In genomic region chr6:83592770-83593394, GRCh38 we compare ENCODE assay signal across 8 cellular contexts.
DNase-seq lines count a peak whose midpoint lies in the region; ATAC-seq and TF ChIP-seq lines count a peak whose summit lies in the region.

No MANE protein-coding gene starts in this region.

- H3K4me2 ChIP-seq in KMS-11: peak overlapping the region; percentile 21; the same call in 1 of the 2 replicates

- H3K4me1 ChIP-seq in HAP-1 (no peaks in the 10 kb centered on the region), KMS-11 (ENCODE audit: low read depth, poor library complexity, severe bottlenecking) (no peaks in the 10 kb centered on the region), psoas muscle (no peaks in the 10 kb centered on the region)

- H3K27ac ChIP-seq in KMS-11 (no peak overlapping the region), psoas muscle (no peak overlapping the region)

- H3K4me3 ChIP-seq in HAP-1: no peak overlapping the region
- H3K4me3 ChIP-seq in KMS-11 (IDR thresholded peaks at IDR 0.05; ENCODE audit: insufficient read depth, low read depth, low read length): no peak overlapping the region
- H3K4me3 ChIP-seq in astrocyte of the spinal cord (ENCODE audit: low read depth, low read length): no peak overlapping the region
- H3K4me3 ChIP-seq in psoas muscle: no peak overlapping the region

- in situ Hi-C loops in HAP-1 (cut with MboI; ENCODE audit: low sequenced_read_pairs): no loop called here
- in situ Hi-C loops in astrocyte of the spinal cord (cut with HindIII; ENCODE audit: low sequenced_read_pairs): no loop called here

- ATAC-seq in psoas muscle: no peak

- H4K20me1 ChIP-seq in KMS-11 (ENCODE audit: insufficient read depth): no peaks in the 10 kb centered on the region

- DNase-seq in NCI-H82 (lab: John Stamatoyannopoulos, UW): peak; percentile 27
- no peak for DNase-seq in NCI-H82 treated with DMSO at 0.1 percent for 48 hours (lab: John Stamatoyannopoulos, UW; ENCODE audit: unreplicated experiment)
- DNase-seq in HAP-1 (ENCODE audit: low spot score in 2 of 2): peak; percentile 17 to 33
- no peak for DNase-seq in astrocyte of the spinal cord (ENCODE audit: low read depth, low spot score)
- DNase-seq in psoas muscle: no peak
- DNase-seq in inferior parietal cortex (ENCODE audit: extremely low spot score): no peak
- DNase-seq in stimulated activated CD4-positive, alpha-beta T cell treated with anti-CD3 and anti-CD28 coated beads, Interleukin-4, amount 100 ng/mL, for 1 hour: no peak

- H3K9me3 ChIP-seq in HAP-1 (no peaks in the 10 kb centered on the region), psoas muscle (no peaks in the 10 kb centered on the region)

- peak; percentile 51 for TF ChIP-seq CTCF in KMS-11 (conservative IDR thresholded peaks at IDR 0.05; ENCODE audit: low read depth, low read length)
- peak; percentile 63 for TF ChIP-seq CTCF in astrocyte of the spinal cord (IDR thresholded peaks at IDR 0.05; ENCODE audit: low read depth, low read length)
- TF ChIP-seq CTCF in psoas muscle (IDR thresholded peaks at IDR 0.05): peak; percentile 5

- H3K79me2 ChIP-seq in KMS-11 (ENCODE audit: insufficient read depth, low read depth): no peaks in the 10 kb centered on the region

- no peaks in the 10 kb centered on the region for H3K36me3 ChIP-seq in HAP-1 (replicated peaks)
- no peaks in the 10 kb centered on the region for H3K36me3 ChIP-seq in KMS-11 (ENCODE audit: insufficient read depth)
- no peaks in the 10 kb centered on the region for H3K36me3 ChIP-seq in psoas muscle (ENCODE audit: insufficient read depth in 1 of 2, low read depth in 1 of 2)

- H2AFZ ChIP-seq in KMS-11 (ENCODE audit: low read depth): peak overlapping the region; percentile 49; the same call in 1 of the 2 replicates

- intact Hi-C loops in psoas muscle (cut with DNase I): no loop called here

- 63 to 73% (median 68%) methylated on average over 2 of the region's 2 CpGs for WGBS in psoas muscle, 3 donors

- no peaks in the 10 kb centered on the region for H3K27me3 ChIP-seq in HAP-1 (ENCODE audit: low read depth)
- no peaks in the 10 kb centered on the region for H3K27me3 ChIP-seq in KMS-11 (ENCODE audit: insufficient read depth, low read depth)
- H3K27me3 ChIP-seq in psoas muscle (ENCODE audit: insufficient read depth in 3 of 3, low read length in 2 of 3): no peaks in the 10 kb centered on the region

- no peak overlapping the region for H3K9ac ChIP-seq in KMS-11

Comparison
In these comparisons a context has a peak if more than half of its experiments do, and no peak if none do; other contexts are left out.
1. DNase-seq: peak in NCI-H82 (single experiment) and HAP-1 (2 of 2); none in NCI-H82 treated with DMSO at 0.1 percent for 48 hours (single experiment), astrocyte of the spinal cord (single experiment), psoas muscle (0 of 2), inferior parietal cortex (single experiment) and stimulated activated CD4-positive, alpha-beta T cell treated with anti-CD3 and anti-CD28 coated beads, Interleukin-4, amount 100 ng/mL, for 1 hour (single experiment).
2. CTCF ChIP-seq: peak in every context shown above with its lines; median percentile 63 in astrocyte of the spinal cord; 51 in KMS-11; 5 in psoas muscle.